In genomic region chr12:12916135-12916956, GRCh38 we compare ENCODE assay signal across 8 cellular contexts. TPM values are rescaled to one million over a fixed set of nuclear protein-coding genes. Genes with fewer than 3 reads are reported as not detected.
A peak's percentile ranks its signal among the peaks of the same experiment; 100 is the strongest.
DNase-seq lines count a peak whose midpoint lies in the region; ATAC-seq and TF ChIP-seq lines count a peak whose summit lies in the region.

No MANE protein-coding gene starts in this region.

- no peaks in the 10 kb centered on the region for H3K79me2 ChIP-seq in KMS-11 (ENCODE audit: insufficient read depth, low read depth)

- H3K4me3 ChIP-seq in KMS-11 (IDR thresholded peaks at IDR 0.05; ENCODE audit: insufficient read depth, low read depth, low read length) = no peak overlapping the region
- H3K4me3 ChIP-seq in neuronal stem cell (ENCODE audit: low read length in 2 of 2) = no peak overlapping the region
- H3K4me3 ChIP-seq in subcutaneous abdominal adipose tissue (ENCODE audit: low read depth in 1 of 5, low read length in 5 of 5) = peak overlapping the region; percentile 19 to 59 (median 34)

- H3K23ac ChIP-seq in neuronal stem cell (ENCODE audit: low read depth, low read length, poor library complexity) = no peak overlapping the region

- peak overlapping the region; percentile 15; the same call in 1 of the 2 replicates for H2AFZ ChIP-seq in KMS-11 (ENCODE audit: low read depth)
- H2AFZ ChIP-seq in neuronal stem cell (ENCODE audit: low read length) = peak overlapping the region; percentile 66

- H3K9me3 Mint-ChIP-seq in activated T-helper 1 cell treated with anti-CD3 and anti-CD28 coated beads, Interleukin-12 subunit alpha, Interleukin-12 subunit beta, Interleukin-2, Interleukin-4 antibody, amounts not matched to agents 30 ng/mL and 10 ng/mL and 1 ng/mL, durations not matched to agents 14 hours and 24 hours and 36 hours = no peaks in the 10 kb centered on the region

- H3K4me3 Mint-ChIP-seq in activated T-helper 1 cell treated with anti-CD3 and anti-CD28 coated beads, Interleukin-12 subunit alpha, Interleukin-12 subunit beta, Interleukin-2, Interleukin-4 antibody, amounts not matched to agents 30 ng/mL and 10 ng/mL and 1 ng/mL, durations not matched to agents 14 hours and 24 hours and 36 hours = no peak overlapping the region

- no peak overlapping the region for H2BK5ac ChIP-seq in neuronal stem cell (ENCODE audit: low read length)

- TF ChIP-seq CTCF in KMS-11 (conservative IDR thresholded peaks at IDR 0.05; ENCODE audit: low read depth, low read length) = peak; percentile 93

- no peak overlapping the region for H3K27ac Mint-ChIP-seq in activated T-helper 1 cell treated with anti-CD3 and anti-CD28 coated beads, Interleukin-12 subunit alpha, Interleukin-12 subunit beta, Interleukin-2, Interleukin-4 antibody, amounts not matched to agents 30 ng/mL and 10 ng/mL and 1 ng/mL, durations not matched to agents 14 hours and 24 hours and 36 hours

- H3K36me3 ChIP-seq in KMS-11 (ENCODE audit: insufficient read depth) = no peaks in the 10 kb centered on the region
- H3K36me3 ChIP-seq in neuronal stem cell (replicated peaks in 1 of 2; ENCODE audit: control insufficient read depth in 2 of 2, insufficient read depth in 2 of 2, low read length in 2 of 2) = no peaks in the 10 kb centered on the region
- H3K36me3 ChIP-seq in subcutaneous abdominal adipose tissue (ENCODE audit: control insufficient read depth in 5 of 5, insufficient read depth in 5 of 5, low read length in 5 of 5) = peaks cover 0 to 3% (median 0%) of the 10 kb centered on the region in 5 donors

- H2BK12ac ChIP-seq in neuronal stem cell (ENCODE audit: low read length) = no peak overlapping the region

- H3K36me3 Mint-ChIP-seq in activated T-helper 1 cell treated with anti-CD3 and anti-CD28 coated beads, Interleukin-12 subunit alpha, Interleukin-12 subunit beta, Interleukin-2, Interleukin-4 antibody, amounts not matched to agents 30 ng/mL and 10 ng/mL and 1 ng/mL, durations not matched to agents 14 hours and 24 hours and 36 hours (ENCODE audit: low read depth) = no peaks in the 10 kb centered on the region

- H3K18ac ChIP-seq in neuronal stem cell (ENCODE audit: low read length) = no peak overlapping the region

- DNase-seq in DMS153 treated with DMSO at 0.1 percent for 48 hours (lab: John Stamatoyannopoulos, UW; ENCODE audit: unreplicated experiment) (peak; percentile 69), RPMI7951 (ENCODE audit: low read depth) (peak; percentile 70), fibroblast of the conjunctiva (ENCODE audit: low read depth) (peak; percentile 75), neuronal stem cell (ENCODE audit: low spot score) (peak; percentile 82)
- DNase-seq in activated T-helper 1 cell treated with anti-CD3 and anti-CD28 coated beads, Interleukin-12 subunit alpha, Interleukin-12 subunit beta, Interleukin-2, Interleukin-4 antibody, amounts not matched to agents 30 ng/mL and 10 ng/mL and 1 ng/mL, durations not matched to agents 14 hours and 24 hours and 36 hours (ENCODE audit: low spot score) = peak; percentile 76

- no peak overlapping the region for H2AK5ac ChIP-seq in neuronal stem cell (ENCODE audit: low read depth, low read length)

- H3K27me3 ChIP-seq in KMS-11 (ENCODE audit: insufficient read depth, low read depth) = no peaks in the 10 kb centered on the region
- H3K27me3 ChIP-seq in neuronal stem cell (ENCODE audit: control insufficient read depth in 3 of 3, insufficient read depth in 3 of 3, low read depth in 1 of 3, low read length in 3 of 3) = peaks cover 0 to 16% (median 0%) of the 10 kb centered on the region in 3 experiments
- H3K27me3 ChIP-seq in subcutaneous abdominal adipose tissue (ENCODE audit: control insufficient read depth in 5 of 5, insufficient read depth in 4 of 5, low read length in 5 of 5) = no peaks in the 10 kb centered on the region

- H3K27ac ChIP-seq in KMS-11 (no peak overlapping the region), neuronal stem cell (replicated peaks; ENCODE audit: low read length) (no peak overlapping the region), subcutaneous abdominal adipose tissue (ENCODE audit: low read depth, low read length) (peak overlapping the region; percentile 62)

- H2BK15ac ChIP-seq in neuronal stem cell (ENCODE audit: low read length) = no peak overlapping the region

- H3K4me1 ChIP-seq in KMS-11 (ENCODE audit: low read depth, poor library complexity, severe bottlenecking) = no peaks in the 10 kb centered on the region
- H3K4me1 ChIP-seq in neuronal stem cell (ENCODE audit: control insufficient read depth in 2 of 2, insufficient read depth in 1 of 2, low read depth in 1 of 2, low read length in 2 of 2) = peaks cover 3 to 13% of the 10 kb centered on the region in 2 donors
- peaks cover 13 to 33% (median 29%) of the 10 kb centered on the region in 5 donors for H3K4me1 ChIP-seq in subcutaneous abdominal adipose tissue (ENCODE audit: control insufficient read depth in 5 of 5, insufficient read depth in 5 of 5, low read length in 5 of 5)

- H4K91ac ChIP-seq in neuronal stem cell (ENCODE audit: low read depth, low read length, poor library complexity) = no peak overlapping the region

- no peak overlapping the region for H3K14ac ChIP-seq in neuronal stem cell (ENCODE audit: low read length)

- H3K9ac ChIP-seq in KMS-11 (no peak overlapping the region), neuronal stem cell (ENCODE audit: low read depth, low read length, poor library complexity) (no peak overlapping the region), subcutaneous abdominal adipose tissue (ENCODE audit: low read length in 5 of 5) (peak overlapping the region in 1 of 5 donors; percentile 43)

- H4K20me1 ChIP-seq in KMS-11 (ENCODE audit: insufficient read depth) = no peaks in the 10 kb centered on the region

- peaks cover 11% of the 10 kb centered on the region for H3K4me1 Mint-ChIP-seq in activated T-helper 1 cell treated with anti-CD3 and anti-CD28 coated beads, Interleukin-12 subunit alpha, Interleukin-12 subunit beta, Interleukin-2, Interleukin-4 antibody, amounts not matched to agents 30 ng/mL and 10 ng/mL and 1 ng/mL, durations not matched to agents 14 hours and 24 hours and 36 hours (ENCODE audit: low read depth)

- no peak overlapping the region for H3K4ac ChIP-seq in neuronal stem cell (ENCODE audit: low read length)

- peak; percentile 91 for ATAC-seq in GM21576 (IDR thresholded peaks at IDR 0.05; ENCODE audit: unreplicated experiment)

- no peak overlapping the region for H2BK120ac ChIP-seq in neuronal stem cell (ENCODE audit: low read depth, low read length)

- H3K9me3 ChIP-seq in neuronal stem cell (replicated peaks in 1 of 2; ENCODE audit: control insufficient read depth in 2 of 2, insufficient read depth in 1 of 2, low read depth in 1 of 2, low read length in 2 of 2) (peaks cover 0 to 4% of the 10 kb centered on the region in 2 donors), subcutaneous abdominal adipose tissue (ENCODE audit: control insufficient read depth in 5 of 5, low read length in 5 of 5) (no peaks in the 10 kb centered on the region)

- WGBS in neuronal stem cell (ENCODE audit: extremely low coverage in 2 of 2, insufficient read length in 2 of 2, insufficient replicate concordance in 1 of 2), 2 donors = no CpG with 5 or more reads among the region's 19 CpGs

- intact Hi-C loops in activated T-helper 1 cell treated with anti-CD3 and anti-CD28 coated beads, Interleukin-12 subunit alpha, Interleukin-12 subunit beta, Interleukin-2, Interleukin-4 antibody, amounts not matched to agents 30 ng/mL and 10 ng/mL and 1 ng/mL, durations not matched to agents 14 hours and 24 hours and 36 hours (cut with micrococcal nuclease) = loop anchor here (1.0 to 5.0 kb wide), 7 partner anchors 67 to 746 kb away; partner anchors contain the start of gene HEBP1

- H4K8ac ChIP-seq in neuronal stem cell (ENCODE audit: low read depth, low read length) = no peak overlapping the region

- H3K79me1 ChIP-seq in neuronal stem cell (ENCODE audit: low read depth, low read length) = no peaks in the 10 kb centered on the region

- peaks cover 14% of the 10 kb centered on the region for H3K27me3 Mint-ChIP-seq in activated T-helper 1 cell treated with anti-CD3 and anti-CD28 coated beads, Interleukin-12 subunit alpha, Interleukin-12 subunit beta, Interleukin-2, Interleukin-4 antibody, amounts not matched to agents 30 ng/mL and 10 ng/mL and 1 ng/mL, durations not matched to agents 14 hours and 24 hours and 36 hours (ENCODE audit: insufficient read depth)

- H3K4me2 ChIP-seq in KMS-11 (no peak overlapping the region), neuronal stem cell (ENCODE audit: insufficient read depth, low read length, poor library complexity, severe bottlenecking) (no peak overlapping the region)

RNA-seq across cellular contexts. Expression of gene GPRC5A, which starts 25.0 kb away (rescaled TPM):
- total RNA-seq in RPMI7951 (2014; rRNA removed; shearing (Covaris generic)) = 4.7 and 5.1 TPM in 2 replicates
- total RNA-seq in activated T-helper 1 cell treated with anti-CD3 and anti-CD28 coated beads, Interleukin-12 subunit alpha, Interleukin-12 subunit beta, Interleukin-2, Interleukin-4 antibody, amounts not matched to agents 30 ng/mL and 10 ng/mL and 1 ng/mL, durations not matched to agents 14 hours and 24 hours and 36 hours = not detected in 2 replicates
- polyA plus RNA-seq in neuronal stem cell (2013, experiment 1 of 2) = not detected
- not detected for polyA plus RNA-seq in neuronal stem cell (2013, experiment 2 of 2)

RNA-seq across cellular contexts. Expression of gene GPRC5D, which starts 35.6 kb away (rescaled TPM):
- not detected in 2 replicates for total RNA-seq in RPMI7951 (2014; rRNA removed; shearing (Covaris generic))
- total RNA-seq in activated T-helper 1 cell treated with anti-CD3 and anti-CD28 coated beads, Interleukin-12 subunit alpha, Interleukin-12 subunit beta, Interleukin-2, Interleukin-4 antibody, amounts not matched to agents 30 ng/mL and 10 ng/mL and 1 ng/mL, durations not matched to agents 14 hours and 24 hours and 36 hours = not detected in 2 replicates
- 0.04 TPM for polyA plus RNA-seq in neuronal stem cell (2013, experiment 1 of 2)
- polyA plus RNA-seq in neuronal stem cell (2013, experiment 2 of 2) = 0.04 TPM

Comparison
In these comparisons a context has a peak if more than half of its experiments do, and no peak if none do; other contexts are left out.
1. H3K4me3 ChIP-seq: peak in subcutaneous abdominal adipose tissue (5 of 5); none in KMS-11 (single experiment) and neuronal stem cell (0 of 2).
2. Peak in every context shown above with its lines, with median percentiles within 50 percentile points of each other: DNase-seq.